8 cellular contexts compared by ENCODE assay signal in the genomic region with DNA sequence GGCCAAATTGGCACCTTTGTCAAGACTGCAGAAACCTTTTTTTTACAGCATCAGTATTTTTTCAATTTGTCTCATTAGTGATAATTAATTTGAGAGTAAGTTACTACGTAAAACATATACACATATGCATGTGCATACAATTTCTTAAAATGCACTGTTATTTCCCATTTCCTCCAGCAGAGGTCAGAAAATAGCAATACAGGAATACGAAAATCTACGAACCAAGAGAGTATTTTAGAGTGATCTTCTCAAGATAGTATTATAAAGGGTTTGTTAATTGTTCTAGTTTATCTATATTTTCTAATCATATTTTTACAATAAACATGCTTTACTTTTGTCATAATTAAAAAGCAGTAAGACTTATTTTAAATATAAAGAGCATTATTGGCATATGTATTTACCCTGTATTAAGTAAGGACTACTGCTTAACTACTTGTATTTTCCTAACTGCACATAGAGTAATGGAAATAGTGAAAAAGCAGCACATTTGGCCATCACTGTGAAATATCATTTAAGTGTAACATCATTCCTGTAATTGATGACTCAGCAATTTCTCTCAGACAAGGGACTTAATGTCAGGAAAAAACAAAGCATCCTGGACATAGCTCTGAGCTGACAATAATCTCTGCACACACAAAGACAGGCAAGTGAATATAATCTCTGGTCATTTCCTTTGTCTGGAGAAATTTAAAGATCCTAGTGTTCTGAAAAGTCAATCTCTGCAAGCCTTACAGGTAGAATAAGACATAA. TPM values are rescaled to one million over a fixed set of nuclear protein-coding genes. Genes with fewer than 3 reads are reported as not detected.
DNase-seq lines count a peak whose midpoint lies in the region; ATAC-seq, FAIRE-seq and TF ChIP-seq lines count a peak whose summit lies in the region.

No MANE protein-coding gene starts in this region.

- no peak overlapping the region for H3K4me3 ChIP-seq in H1 (ENCODE audit: extremely low read depth in 1 of 4, insufficient read depth in 2 of 4, low read depth in 3 of 4, low read length in 4 of 4)

- H3K36me3 Mint-ChIP-seq in progenitor cell of endocrine pancreas (ENCODE audit: insufficient read depth) = no peaks in the 10 kb centered on the region
- H3K36me3 Mint-ChIP-seq in activated T-helper 17 cell treated with anti-CD3 and anti-CD28 coated beads, Interleukin-2, amount 50 U/mL, for 72 hours (ENCODE audit: low read depth) = no peaks in the 10 kb centered on the region

- no peak for TF ChIP-seq EP300 in H1 (IDR thresholded peaks at IDR 0.05; ENCODE audit: borderline replicate concordance in 1 of 2, low read depth in 2 of 2, low read length in 2 of 2)

- H3K18ac ChIP-seq in H1 (ENCODE audit: extremely low read depth, low read length) = no peak overlapping the region

- no peak for FAIRE-seq in H1 (lab: Jason Lieb, UNC)

- no peak overlapping the region for H3K27ac ChIP-seq in H1 (ENCODE audit: low read depth, low read length)

- H3K27ac Mint-ChIP-seq in progenitor cell of endocrine pancreas = no peak overlapping the region
- H3K27ac Mint-ChIP-seq in activated T-helper 17 cell treated with anti-CD3 and anti-CD28 coated beads, Interleukin-2, amount 50 U/mL, for 72 hours = no peak overlapping the region

- H3K4me2 ChIP-seq in H1 (ENCODE audit: insufficient read depth in 1 of 2, low read depth in 2 of 2, low read length in 2 of 2) = no peak overlapping the region

- no peaks in the 10 kb centered on the region for H3K23me2 ChIP-seq in H1 (ENCODE audit: low read depth, low read length)

- no peaks in the 10 kb centered on the region for H4K20me1 ChIP-seq in H1 (replicated peaks in 1 of 2; ENCODE audit: control insufficient read depth in 1 of 2, insufficient read depth in 2 of 2, low read length in 2 of 2)

- H3K27me3 Mint-ChIP-seq in progenitor cell of endocrine pancreas = no peaks in the 10 kb centered on the region
- peaks cover 12% of the 10 kb centered on the region for H3K27me3 Mint-ChIP-seq in activated T-helper 17 cell treated with anti-CD3 and anti-CD28 coated beads, Interleukin-2, amount 50 U/mL, for 72 hours

- peak in 1 of 2 experiments; percentile 44; a peak in 3 of 4 replicates for TF ChIP-seq RAD21 in H1 (IDR thresholded peaks at IDR 0.05 in 1 of 2, conservative IDR thresholded peaks at IDR 0.05 in 1 of 2; ENCODE audit: low read depth in 2 of 2, low read length in 2 of 2)

- H3K4me1 ChIP-seq in H1 (replicated peaks in 1 of 4; ENCODE audit: control insufficient read depth in 3 of 4, insufficient read depth in 4 of 4, low read length in 3 of 4) = no peaks in the 10 kb centered on the region

- H2BK120ac ChIP-seq in H1 (replicated peaks; ENCODE audit: low read depth, low read length) = no peak overlapping the region

- H2BK15ac ChIP-seq in H1 (ENCODE audit: low read length) = no peak overlapping the region

- POLR2A ChIA-PET in H1 (lab: Charles Lee; ENCODE audit: partially characterized antibody) = no interaction called here

- TF ChIP-seq CTCF in H1 (IDR thresholded peaks at IDR 0.05; ENCODE audit: control extremely low read depth in 1 of 3, insufficient read depth in 1 of 3, low read depth in 1 of 3, low read length in 3 of 3) (peak in 1 of 3 experiments; percentile 38; a peak in 1 of 4 replicates), progenitor cell of endocrine pancreas (IDR thresholded peaks at IDR 0.05; ENCODE audit: unreplicated experiment) (peak; percentile 62)

- H2BK20ac ChIP-seq in H1 (ENCODE audit: low read length) = no peak overlapping the region

- peaks cover 17% of the 10 kb centered on the region for H3K9me3 Mint-ChIP-seq in progenitor cell of endocrine pancreas (ENCODE audit: low read depth)
- H3K9me3 Mint-ChIP-seq in activated T-helper 17 cell treated with anti-CD3 and anti-CD28 coated beads, Interleukin-2, amount 50 U/mL, for 72 hours = no peaks in the 10 kb centered on the region

- H4K91ac ChIP-seq in H1 (replicated peaks; ENCODE audit: insufficient read length, low read length) = no peak overlapping the region

- no peak overlapping the region for H3K4me3 Mint-ChIP-seq in progenitor cell of endocrine pancreas (ENCODE audit: low read depth)
- no peak overlapping the region for H3K4me3 Mint-ChIP-seq in activated T-helper 17 cell treated with anti-CD3 and anti-CD28 coated beads, Interleukin-2, amount 50 U/mL, for 72 hours

- ATAC-seq in activated T-helper 17 cell treated with anti-CD3 and anti-CD28 coated beads, Interleukin-2, amount 50 U/mL, for 72 hours (replicated peaks) = no peak

- H2BK5ac ChIP-seq in H1 (ENCODE audit: low read depth, low read length) = no peak overlapping the region

- H3K23ac ChIP-seq in H1 (ENCODE audit: insufficient read length) = no peak overlapping the region

- no peaks in the 10 kb centered on the region for H3K36me3 ChIP-seq in H1 (ENCODE audit: control insufficient read depth in 2 of 4, insufficient read depth in 4 of 4, low read length in 3 of 4)

- H2AFZ ChIP-seq in H1 (ENCODE audit: low read length) = no peak overlapping the region

- H3K79me2 ChIP-seq in H1 (ENCODE audit: control insufficient read depth in 1 of 2, insufficient read depth in 2 of 2, low read length in 2 of 2) = no peaks in the 10 kb centered on the region

- H4K8ac ChIP-seq in H1 (ENCODE audit: extremely low read depth, insufficient read depth, low read length) = no peak overlapping the region

- H3K14ac ChIP-seq in H1 (ENCODE audit: insufficient read length) = no peak overlapping the region

- no peaks in the 10 kb centered on the region for H3K27me3 ChIP-seq in H1 (replicated peaks in 1 of 4; ENCODE audit: control insufficient read depth in 3 of 4, extremely low read depth in 1 of 4, insufficient read depth in 3 of 4, low read length in 3 of 4)

- no peak overlapping the region for H3K9ac ChIP-seq in H1 (replicated peaks in 1 of 4; ENCODE audit: extremely low read depth in 1 of 4, low read depth in 3 of 4, low read length in 3 of 4)

- TF ChIP-seq POLR2A in H1 (IDR thresholded peaks at IDR 0.05; ENCODE audit: control extremely low read depth in 1 of 2, low read depth in 2 of 2, low read length in 2 of 2) = no peak

- H2BK12ac ChIP-seq in H1 (ENCODE audit: low read depth, low read length) = no peak overlapping the region

- H3K4me1 Mint-ChIP-seq in progenitor cell of endocrine pancreas (ENCODE audit: low read depth) = no peaks in the 10 kb centered on the region
- no peaks in the 10 kb centered on the region for H3K4me1 Mint-ChIP-seq in activated T-helper 17 cell treated with anti-CD3 and anti-CD28 coated beads, Interleukin-2, amount 50 U/mL, for 72 hours

- DNase-seq in NCI-H82 (lab: John Stamatoyannopoulos, UW) (peak; percentile 26), NCI-H82 treated with DMSO at 0.1 percent for 48 hours (lab: John Stamatoyannopoulos, UW; ENCODE audit: unreplicated experiment) (no peak), NCI-H526 treated with DMSO at 0.1 percent for 48 hours (lab: John Stamatoyannopoulos, UW) (peak; percentile 6), H1 (ENCODE audit: low read depth in 1 of 2, low spot score in 2 of 2) (no peak), progenitor cell of endocrine pancreas (ENCODE audit: low spot score, unreplicated experiment) (no peak)
- DNase-seq in stimulated activated CD4-positive, alpha-beta T cell treated with anti-CD3 and anti-CD28 coated beads, Interleukin-2, amount 100 ng/mL, for 24 hours = no peak
- no peak for DNase-seq in activated CD4-positive, alpha-beta T cell treated with anti-CD3 and anti-CD28 coated beads for 48 hours

- H3K4ac ChIP-seq in H1 (replicated peaks; ENCODE audit: insufficient read length, low read depth, low read length) = no peak overlapping the region

- H3K56ac ChIP-seq in H1 (replicated peaks; ENCODE audit: insufficient read length, low read depth, low read length) = no peak overlapping the region

- H4K5ac ChIP-seq in H1 (ENCODE audit: insufficient read length, low read depth, low read length) = no peak overlapping the region

- no peaks in the 10 kb centered on the region for H3K79me1 ChIP-seq in H1 (ENCODE audit: low read depth, low read length)

- CTCF ChIA-PET in H1 (lab: Charles Lee; ENCODE audit: partially characterized antibody) = interaction anchor here (0.6 to 2.4 kb wide), 14 partner anchors 11 to 633 kb away, joined by 3 to 7 read pairs (median 4); no protein-coding TSS in a partner anchor

- no peak overlapping the region for H2AK5ac ChIP-seq in H1 (ENCODE audit: low read depth, low read length)

- no peaks in the 10 kb centered on the region for H3K9me3 ChIP-seq in H1 (ENCODE audit: insufficient read depth in 2 of 2, low read depth in 1 of 2, low read length in 1 of 2)

- WGBS in H1 (ENCODE audit: extremely low coverage in 1 of 2, insufficient coverage in 1 of 2, insufficient read length in 1 of 2, insufficient replicate concordance in 2 of 2, low coverage in 1 of 2, low lambda C conversion rate in 2 of 2, missing lambda C conversion rate in 1 of 2), 2 experiments = 77% methylated on average over 3 of the region's 3 CpGs; no CpG with 5 or more reads in 1 of the 2 experiments

TF ChIP-seq in H1, 55 proteins besides CTCF, POLR2A, EP300 and RAD21:
- no peak for TF ChIP-seq NANOG (IDR thresholded peaks at IDR 0.05; ENCODE audit: insufficient read depth, low read depth, low read length, poor library complexity, severe bottlenecking)
- peak; percentile 72 for TF ChIP-seq BACH1 (IDR thresholded peaks at IDR 0.05; ENCODE audit: low read length)
- peak; percentile 98 for TF ChIP-seq MAFK (IDR thresholded peaks at IDR 0.05; ENCODE audit: low read depth, low read length)

RNA-seq across cellular contexts. Expression of a gene that starts 45.6 kb away (rescaled TPM):
- total RNA-seq in H1 (2021; fragmentation: NEBNext Ultra II Directional; extraction: Animal tissue kit (Norgen Biotek cat#: 25700)) = 0.69 and 0.73 TPM in 2 replicates
- 0.96 and 1.1 TPM in 2 replicates for polyA plus RNA-seq in H1 (2011; rRNA removed)
- polyA plus RNA-seq in H1 (2011; cell fraction: cytosol; rRNA removed) = 1.2 TPM
- 0.31 TPM for polyA plus RNA-seq in H1 (2011; cell fraction: nucleus; rRNA removed)
- 0.76 to 1.5 TPM (median 1.1 TPM) in 4 replicates for polyA plus RNA-seq in H1 (2012, experiment 1 of 2)
- 0.68 TPM for polyA plus RNA-seq in H1 (2012, experiment 2 of 2)
- 0.65 TPM for polyA plus RNA-seq in H1 (2013, experiment 1 of 2)
- polyA plus RNA-seq in H1 (2013, experiment 2 of 2) = 0.46 TPM
- 0.76 and 0.78 TPM in 2 replicates for polyA minus RNA-seq in H1 (2011; rRNA and poly(A)+ RNA removed)
- 0.73 TPM for polyA minus RNA-seq in H1 (2011; cell fraction: cytosol; rRNA and poly(A)+ RNA removed)
- not detected for polyA minus RNA-seq in H1 (2011; cell fraction: nucleus; rRNA and poly(A)+ RNA removed)
- total RNA-seq in progenitor cell of endocrine pancreas = 0.82 and 0.93 TPM in 2 replicates
- total RNA-seq in activated T-helper 17 cell treated with anti-CD3 and anti-CD28 coated beads, Interleukin-2, amount 50 U/mL, for 72 hours = not detected

Comparison
In these comparisons a context has a peak if more than half of its experiments do, and no peak if none do; other contexts are left out.
1. DNase-seq: peak in NCI-H82 (single experiment) and NCI-H526 treated with DMSO at 0.1 percent for 48 hours (single experiment); none in NCI-H82 treated with DMSO at 0.1 percent for 48 hours (single experiment), H1 (0 of 2), progenitor cell of endocrine pancreas (single experiment), stimulated activated CD4-positive, alpha-beta T cell treated with anti-CD3 and anti-CD28 coated beads, Interleukin-2, amount 100 ng/mL, for 24 hours (0 of 2) and activated CD4-positive, alpha-beta T cell treated with anti-CD3 and anti-CD28 coated beads for 48 hours (single experiment).